8 cellular contexts compared by ENCODE assay signal in the genomic region with DNA sequence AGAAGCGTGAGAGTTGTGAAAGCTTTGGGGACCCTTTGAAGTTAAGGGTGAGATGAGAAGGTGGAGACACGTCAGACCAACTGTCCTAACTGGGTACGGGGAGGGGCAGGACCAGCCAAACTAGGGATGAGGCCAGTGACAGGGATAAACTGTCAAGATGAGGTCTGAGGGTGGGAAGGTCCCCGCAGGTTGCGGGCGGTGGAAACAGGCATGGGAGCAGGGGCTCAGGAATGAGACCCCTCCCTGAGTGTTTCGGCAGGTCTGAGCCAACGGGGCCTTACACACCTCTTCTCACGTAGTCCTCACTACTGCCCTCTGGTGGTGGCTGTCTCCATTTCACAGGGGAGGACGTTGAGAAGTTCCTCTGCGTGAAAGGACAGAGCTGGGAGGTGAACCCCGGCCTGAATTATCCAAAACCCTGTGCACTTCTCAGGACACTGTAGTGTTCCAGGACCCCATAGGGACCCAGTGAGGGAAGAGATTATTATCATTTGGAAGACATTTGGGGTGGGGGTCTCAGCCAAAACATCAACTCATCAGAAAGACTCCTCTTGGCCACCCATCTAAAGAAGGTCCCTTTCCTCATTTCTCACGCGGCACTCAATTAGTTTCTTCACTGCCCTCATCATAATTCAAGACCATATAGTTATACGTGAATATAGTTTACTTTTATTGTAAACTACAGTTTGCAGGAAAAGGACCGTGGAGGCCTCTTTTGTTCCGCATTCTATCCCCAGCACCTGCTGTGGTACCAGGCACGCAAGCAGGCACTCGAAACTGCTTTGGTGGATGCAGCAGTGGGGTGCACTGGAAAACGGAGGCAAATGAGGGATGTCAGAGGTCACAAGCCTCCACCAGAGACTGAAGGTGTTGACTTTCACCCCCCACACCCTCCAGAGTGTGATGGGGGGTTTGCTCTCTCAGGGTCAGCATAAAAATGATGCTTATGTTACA. TPM values are rescaled to one million over a fixed set of nuclear protein-coding genes. Genes with fewer than 3 reads are reported as not detected.
DNase-seq lines count a peak whose midpoint lies in the region; FAIRE-seq and TF ChIP-seq lines count a peak whose summit lies in the region.

No MANE protein-coding gene starts in this region.

- peaks cover 0 to 3% of the 10 kb centered on the region in 2 donors for H3K4me1 ChIP-seq in kidney (ENCODE audit: control insufficient read depth in 1 of 2, insufficient read depth in 1 of 2, low read depth in 1 of 2, low read length in 2 of 2)

- DNase-seq in EH (ENCODE audit: low read depth) = peak; percentile 67
- DNase-seq in H54 (ENCODE audit: insufficient read length, low spot score) = peak; percentile 79
- peak; percentile 38 for DNase-seq in NCI-H128 (lab: John Stamatoyannopoulos, UW; ENCODE audit: unreplicated experiment)
- peak; percentile 82 to 88 for DNase-seq in cardiac fibroblast (ENCODE audit: low read depth in 2 of 2)
- DNase-seq in kidney = peak; percentile 88
- DNase-seq in stimulated activated CD4-positive, alpha-beta T cell treated with anti-CD3 and anti-CD28 coated beads, Interleukin-2, amount 100 ng/mL, for 24 hours = peak; percentile 93 to 95
- no peak for DNase-seq in DMS79 (lab: John Stamatoyannopoulos, UW)

- H3K9ac ChIP-seq in kidney (ENCODE audit: low read length in 2 of 2) = no peak overlapping the region

- H3K36me3 ChIP-seq in kidney (ENCODE audit: control insufficient read depth in 1 of 2, insufficient read depth in 2 of 2, low read length in 2 of 2) = no peaks in the 10 kb centered on the region

- intact Hi-C loops in kidney (cut with DNase I) = loop anchor here (10.0 kb wide), 1 partner anchor 110 kb away; the partner anchor contains the start of gene TRMO

- no peak overlapping the region for H3K27ac ChIP-seq in kidney (ENCODE audit: low read depth in 2 of 2, low read length in 2 of 2)

- peak; percentile 92 for FAIRE-seq in H54 (lab: Jason Lieb, UNC)
- no peak for FAIRE-seq in kidney (lab: Jason Lieb, UNC)

- no peak for TF ChIP-seq POLR2A in H54 (IDR thresholded peaks at IDR 0.05; ENCODE audit: low read depth, low read length)

- H3K4me3 ChIP-seq in WI38 (ENCODE audit: low read depth, low read length) (no peak overlapping the region), cardiac fibroblast (replicated peaks in 1 of 2; ENCODE audit: low read depth in 2 of 2, low read length in 2 of 2) (no peak overlapping the region), kidney (ENCODE audit: low read length in 2 of 2) (no peak overlapping the region)

- TF ChIP-seq CTCF in WI38 (IDR thresholded peaks at IDR 0.05; ENCODE audit: low read depth, low read length) = peak; percentile 71
- peak; percentile 83 for TF ChIP-seq CTCF in cardiac fibroblast (IDR thresholded peaks at IDR 0.05; ENCODE audit: low read depth, low read length)
- peak; percentile 82 for TF ChIP-seq CTCF in kidney (IDR thresholded peaks at IDR 0.05; ENCODE audit: borderline replicate concordance, extremely low read depth, insufficient read depth)

- no peaks in the 10 kb centered on the region for H3K9me3 ChIP-seq in kidney (ENCODE audit: control insufficient read depth in 1 of 2, low read length in 2 of 2)

RNA-seq across cellular contexts. Expression of gene NANS, which starts 21.7 kb away (rescaled TPM):
- total RNA-seq in kidney = 35.8 TPM
- 47.7 TPM for polyA plus RNA-seq in kidney (ENCODE audit: insufficient read depth, low read depth, low replicate concordance)

RNA-seq across cellular contexts. Expression of gene ANP32B, which starts 51.7 kb away (rescaled TPM):
- 101 TPM for total RNA-seq in kidney
- polyA plus RNA-seq in kidney (ENCODE audit: insufficient read depth, low read depth, low replicate concordance) = 101 TPM
